24 cellular contexts compared by ENCODE assay signal in the genomic region with DNA sequence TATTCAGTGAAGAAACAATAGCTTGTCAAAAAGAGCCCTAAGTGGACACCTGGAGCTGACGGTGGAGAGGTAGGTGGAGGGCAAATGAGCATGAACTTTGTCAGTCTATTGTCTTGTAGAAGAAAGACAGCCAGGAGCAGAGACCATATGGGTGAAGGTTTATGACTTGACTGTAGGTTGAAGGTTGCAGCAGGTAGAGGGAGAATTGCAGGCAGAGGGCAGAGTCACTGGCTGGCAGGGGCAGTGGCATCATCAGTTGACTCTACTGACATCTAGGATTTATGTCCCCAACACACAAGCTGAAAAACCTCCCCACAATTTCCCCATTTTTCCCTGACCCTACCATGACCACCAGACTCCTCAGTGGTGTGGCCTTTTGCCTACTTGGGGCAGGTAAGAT.
"Had no signal": no experiment of that assay in that cellular context is flagged by ENCODE, and none has a peak within 500 bp of the region (broad histone marks: within the 10 kb centered on the region; RNA-seq: fewer than 3 reads in every experiment).

No MANE protein-coding gene starts in this region.

- H3K9me3 Mint-ChIP-seq: nephron progenitor cell; stimulated activated memory B cell treated with anti-CD40 and anti-IgM and Interleukin-4, amounts not matched to agents 10 μg/mL and 1 μg/mL and 100 μg/mL, for 72 hours; stimulated activated naive CD8-positive, alpha-beta T cell treated with anti-CD3 and anti-CD28 coated beads, Interleukin-15, Interleukin-2, amounts not matched to agents 100 ng/mL and 50 ng/mL, for 24 hours had no signal

- H3K27me3 ChIP-seq: gastrocnemius medialis, right lobe of liver, testis, tibial nerve had no signal

- DNase-seq: cortex of kidney; dorsolateral prefrontal cortex; effector CD8-positive, alpha-beta T cell; gastrocnemius medialis; heart right ventricle; hypothalamus; kidney glomerular epithelial cell; mammary epithelial cell; nephron progenitor cell; psoas muscle; retina; right lobe of liver; spleen; stimulated activated CD4-positive, alpha-beta T cell treated with anti-CD3 and anti-CD28 coated beads, Interleukin-15, amount 100 ng/mL, for 24 hours; stimulated activated CD4-positive, alpha-beta T cell treated with anti-CD3 and anti-CD28 coated beads, Interleukin-1b, Interleukin-23, amount 100 ng/mL, for 48 hours; stimulated activated CD4-positive, alpha-beta T cell treated with anti-CD3 and anti-CD28 coated beads, Interleukin-4, amount 100 ng/mL, for 24 hours; testis had no signal

- H3K4me1 ChIP-seq: right lobe of liver had no signal

- H3K36me3 Mint-ChIP-seq: stimulated activated memory B cell treated with anti-CD40 and anti-IgM and Interleukin-4, amounts not matched to agents 10 μg/mL and 1 μg/mL and 100 μg/mL, for 72 hours had no signal

- H3K27ac Mint-ChIP-seq: nephron progenitor cell; stimulated activated memory B cell treated with anti-CD40 and anti-IgM and Interleukin-4, amounts not matched to agents 10 μg/mL and 1 μg/mL and 100 μg/mL, for 72 hours; stimulated activated naive CD8-positive, alpha-beta T cell treated with anti-CD3 and anti-CD28 coated beads, Interleukin-15, Interleukin-2, amounts not matched to agents 100 ng/mL and 50 ng/mL, for 24 hours had no signal

- H3K4me3 ChIP-seq: dorsolateral prefrontal cortex, gastrocnemius medialis, heart right ventricle, psoas muscle, right lobe of liver, spleen, testis, tibial nerve had no signal

- H3K27ac ChIP-seq: dorsolateral prefrontal cortex, gastrocnemius medialis, heart right ventricle, psoas muscle, right lobe of liver, spleen, testis, tibial nerve had no signal

- H3K9me3 ChIP-seq: gastrocnemius medialis, heart right ventricle, psoas muscle, right lobe of liver, spleen, testis, tibial nerve had no signal

- H3K27me3 Mint-ChIP-seq: stimulated activated naive CD8-positive, alpha-beta T cell treated with anti-CD3 and anti-CD28 coated beads, Interleukin-15, Interleukin-2, amounts not matched to agents 100 ng/mL and 50 ng/mL, for 24 hours had no signal

- FAIRE-seq: endometrium, islet of Langerhans had no signal

- H3K4me3 Mint-ChIP-seq: nephron progenitor cell; stimulated activated memory B cell treated with anti-CD40 and anti-IgM and Interleukin-4, amounts not matched to agents 10 μg/mL and 1 μg/mL and 100 μg/mL, for 72 hours; stimulated activated naive CD8-positive, alpha-beta T cell treated with anti-CD3 and anti-CD28 coated beads, Interleukin-15, Interleukin-2, amounts not matched to agents 100 ng/mL and 50 ng/mL, for 24 hours had no signal

- ATAC-seq: esophagus mucosa; gastrocnemius medialis; heart right ventricle; left lobe of liver; psoas muscle; stimulated activated memory B cell treated with anti-CD40 and anti-IgM and Interleukin-4, amounts not matched to agents 10 μg/mL and 1 μg/mL and 100 μg/mL, for 72 hours had no signal

- H3K36me3 ChIP-seq: gastrocnemius medialis, heart right ventricle, right lobe of liver, spleen, tibial nerve had no signal
